In genomic region chr4:121070274-121070673, GRCh38 we compare ENCODE assay signal across 8 cellular contexts. TPM values are rescaled to one million over a fixed set of nuclear protein-coding genes. Genes with fewer than 3 reads are reported as not detected.
DNase-seq lines count a peak whose midpoint lies in the region; ATAC-seq and TF ChIP-seq lines count a peak whose summit lies in the region.

No MANE protein-coding gene starts in this region.

- peaks cover 6 to 30% of the 10 kb centered on the region in 2 donors for H3K4me1 Mint-ChIP-seq in natural killer cell

- H3K27ac ChIP-seq in ACC112 (ENCODE audit: low read depth, low read length) (no peak overlapping the region), ectodermal cell (ENCODE audit: insufficient read depth, low read depth, low read length, poor library complexity, severe bottlenecking) (no peak overlapping the region)

- H3K36me3 Mint-ChIP-seq in natural killer cell = no peaks in the 10 kb centered on the region

- peaks cover 60 to 80% of the 10 kb centered on the region in 2 donors for H3K27me3 Mint-ChIP-seq in natural killer cell (ENCODE audit: low read depth in 2 of 2)

- H3K27ac Mint-ChIP-seq in natural killer cell = no peak overlapping the region

- intact Hi-C loops in natural killer cell (cut with micrococcal nuclease) = no loop called here

- no peaks in the 10 kb centered on the region for H3K9me3 ChIP-seq in ectodermal cell (ENCODE audit: control insufficient read depth, low read length)

- H3K79me2 ChIP-seq in ACC112 (ENCODE audit: control insufficient read depth, insufficient read depth, low read length, unreplicated experiment) = no peaks in the 10 kb centered on the region

- H3K4me1 ChIP-seq in ACC112 (ENCODE audit: control insufficient read depth, insufficient read depth, low read length, unreplicated experiment) = no peaks in the 10 kb centered on the region
- no peaks in the 10 kb centered on the region for H3K4me1 ChIP-seq in ectodermal cell (ENCODE audit: control insufficient read depth, insufficient read depth, low read length)

- no peaks in the 10 kb centered on the region for H3K9me3 Mint-ChIP-seq in natural killer cell

- H3K4me3 ChIP-seq in ACC112 (ENCODE audit: low read depth, low read length) = peak overlapping the region; percentile 79; the same call in 1 of the 2 replicates
- peak overlapping the region; percentile 45 for H3K4me3 ChIP-seq in HFF-Myc (replicated peaks; ENCODE audit: low read depth, low read length)
- H3K4me3 ChIP-seq in ectodermal cell (ENCODE audit: insufficient read depth, low read depth, low read length) = peak overlapping the region; percentile 53

- no peak for TF ChIP-seq CTCF in HFF-Myc (IDR thresholded peaks at IDR 0.05; ENCODE audit: low read depth, low read length, missing control alignments)
- no peak for TF ChIP-seq CTCF in natural killer cell (IDR thresholded peaks at IDR 0.05)

- no peak for ATAC-seq in natural killer cell
- no peak for ATAC-seq in GM21825 (IDR thresholded peaks at IDR 0.05; ENCODE audit: unreplicated experiment)

- H3K27me3 ChIP-seq in ACC112 (ENCODE audit: insufficient read depth, low read length) (peaks cover 41% of the 10 kb centered on the region), ectodermal cell (ENCODE audit: control insufficient read depth, insufficient read depth, low read length, poor library complexity, severe bottlenecking) (peaks cover 46% of the 10 kb centered on the region)

- 2 to 6% methylated on average over 9 to 12 of the region's 12 CpGs for WGBS in ectodermal cell, 2 experiments

- peak overlapping the region; percentile 67 for H3K4me3 Mint-ChIP-seq in natural killer cell

- DNase-seq in HFF-Myc (ENCODE audit: extremely low read depth, low read depth) = no peak
- no peak for DNase-seq in natural killer cell
- DNase-seq in NCI-H1417 (lab: John Stamatoyannopoulos, UW) = no peak
- DNase-seq in DMS153 (lab: John Stamatoyannopoulos, UW) = no peak
- no peak for DNase-seq in central memory CD4-positive, alpha-beta T cell

- H2AFZ ChIP-seq in ACC112 (ENCODE audit: low read length, unreplicated experiment) = no peak overlapping the region

- H3K36me3 ChIP-seq in ACC112 (ENCODE audit: insufficient read depth, low read length) = no peaks in the 10 kb centered on the region
- no peaks in the 10 kb centered on the region for H3K36me3 ChIP-seq in ectodermal cell (ENCODE audit: control insufficient read depth, insufficient read depth, low read length)

RNA-seq across cellular contexts. Expression of gene NDNF, which starts 2.1 kb away (rescaled TPM):
- polyA plus RNA-seq in ectodermal cell (2013, experiment 1 of 4) = 11.1 TPM
- 10.8 TPM for polyA plus RNA-seq in ectodermal cell (2013, experiment 2 of 4)
- polyA plus RNA-seq in ectodermal cell (2013, experiment 3 of 4) = 14.1 TPM
- polyA plus RNA-seq in ectodermal cell (2013, experiment 4 of 4) = 14.1 TPM
- not detected for total RNA-seq in natural killer cell
